In the genomic region with DNA sequence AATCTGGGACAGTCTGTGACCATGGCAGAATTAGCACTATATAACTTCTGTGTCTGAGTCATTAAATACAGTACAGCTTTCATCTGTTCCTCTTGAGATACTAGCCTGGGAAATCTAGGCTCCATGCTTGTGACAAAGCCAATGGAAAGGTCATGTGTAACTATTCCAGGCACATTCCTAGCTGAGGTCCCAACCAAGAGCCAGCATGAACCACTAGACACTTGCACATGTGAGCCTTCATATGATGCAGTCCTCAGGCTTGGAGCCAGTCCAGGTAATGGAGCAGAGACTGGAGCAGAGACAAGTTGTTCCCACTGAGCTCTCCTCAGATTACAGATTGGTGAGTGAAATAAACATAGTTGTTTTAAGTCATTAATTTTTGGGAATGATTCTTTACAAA, we compare ENCODE assay signal across 32 cellular contexts.
DNase-seq lines count a peak whose midpoint lies in the region; ATAC-seq, FAIRE-seq and TF ChIP-seq lines count a peak whose summit lies in the region.
"Had no signal": no experiment of that assay in that cellular context is flagged by ENCODE, and none has a peak within 500 bp of the region (broad histone marks: within the 10 kb centered on the region; RNA-seq: fewer than 3 reads in every experiment).

No MANE protein-coding gene starts in this region.

- H4K20me1 ChIP-seq in HepG2 (ENCODE audit: insufficient read depth, low read length): no peaks in the 10 kb centered on the region
- no peaks in the 10 kb centered on the region for H4K20me1 ChIP-seq in GM23338 (replicated peaks; ENCODE audit: insufficient read depth)

- H3K27me3 Mint-ChIP-seq in GM23338 (ENCODE audit: insufficient read depth, low read depth, poor library complexity): no peaks in the 10 kb centered on the region
- H3K27me3 Mint-ChIP-seq: activated naive CD8-positive, alpha-beta T cell treated with anti-CD3 and anti-CD28 coated beads, Interleukin-2, amount 50 U/mL, for 24 hours; CD4-positive, alpha-beta memory T cell; naive thymus-derived CD8-positive, alpha-beta T cell; T-helper 17 cell had no signal

- FAIRE-seq in HepG2 (lab: Jason Lieb, UNC): no peak
- FAIRE-seq: astrocyte, D721Med, TTC549, urothelium cell line had no signal

- TF ChIP-seq CTCF in liver (IDR thresholded peaks at IDR 0.05; ENCODE audit: low read depth, low read length, missing input control) (no peak), HepG2 (CRISPR knock-in tag; IDR thresholded peaks at IDR 0.05) (no peak), GM23338 (conservative IDR thresholded peaks at IDR 0.05; ENCODE audit: low read depth in 2 of 2) (no peak)

- CTCF ChIA-PET in HepG2 (lab: Yijun Ruan, JAX; ENCODE audit: low intra/inter-chr PET ratio, low total read pairs): no interaction called here

- H3K4me3 ChIP-seq in liver (ENCODE audit: low read depth in 1 of 3, low read length in 3 of 3) (no peak overlapping the region), HepG2 (replicated peaks in 1 of 3; ENCODE audit: insufficient read depth in 1 of 3, low read depth in 2 of 3, low read length in 3 of 3) (no peak overlapping the region), rectal smooth muscle tissue (ENCODE audit: low read length) (no peak overlapping the region), GM23338 (no peak overlapping the region)
- H3K4me3 ChIP-seq: left lung had no signal

- POLR2A ChIA-PET in HepG2 (lab: Yijun Ruan, JAX): no interaction called here

- intact Hi-C loops in HepG2 (cut with micrococcal nuclease; ENCODE audit: unreplicated experiment): no loop called here
- intact Hi-C loops in left ventricle myocardium superior (cut with micrococcal nuclease): no loop called here

- no peak overlapping the region for H3K4me2 ChIP-seq in HepG2 (ENCODE audit: low read depth, low read length)
- H3K4me2 ChIP-seq in GM23338: no peak overlapping the region

- H3K27ac ChIP-seq in liver (ENCODE audit: low read depth in 1 of 2, low read length in 2 of 2): no peak overlapping the region
- no peak overlapping the region for H3K27ac ChIP-seq in HepG2 (ENCODE audit: extremely low read length, insufficient read depth, low read length)
- peak overlapping the region; percentile 33 for H3K27ac ChIP-seq in rectal smooth muscle tissue (ENCODE audit: low read depth, low read length)
- H3K27ac ChIP-seq in GM23338 (ENCODE audit: low read depth): no peak overlapping the region
- H3K27ac ChIP-seq: epithelial cell of prostate, HL-60, left lung had no signal

- H3K9ac ChIP-seq in liver (ENCODE audit: low read depth in 1 of 2, low read length in 2 of 2): no peak overlapping the region
- H3K9ac ChIP-seq in HepG2 (ENCODE audit: insufficient read depth, low read depth, low read length): no peak overlapping the region
- no peak overlapping the region for H3K9ac ChIP-seq in rectal smooth muscle tissue (ENCODE audit: low read length)

- H3K27ac Mint-ChIP-seq in GM23338: no peak overlapping the region
- H3K27ac Mint-ChIP-seq: activated naive CD8-positive, alpha-beta T cell treated with anti-CD3 and anti-CD28 coated beads, Interleukin-2, amount 50 U/mL, for 24 hours; CD4-positive, alpha-beta memory T cell; H9; naive thymus-derived CD8-positive, alpha-beta T cell; T-helper 17 cell had no signal

- no TSS peak for BruUV-seq in HepG2 (replicated peaks; lab: Mats Ljungman, UMichigan)

- H2AFZ ChIP-seq in HepG2 (ENCODE audit: low read length): no peak overlapping the region
- no peak overlapping the region for H2AFZ ChIP-seq in GM23338

- DNase-seq in HepG2 (ENCODE audit: low spot score): no peak
- peak; percentile 59 for DNase-seq in left ventricle myocardium superior
- no peak for DNase-seq in GM23338 (ENCODE audit: low spot score)
- no peak for DNase-seq in stimulated activated CD4-positive, alpha-beta T cell treated with anti-CD3 and anti-CD28 coated beads, Interleukin-12 subunit alpha, Interleukin-12 subunit beta, amount 100 ng/mL, for 4 hours
- DNase-seq: activated CD4-positive, alpha-beta T cell treated with anti-CD3 and anti-CD28 coated beads, Interleukin-2, amount 50 U/mL, for 4 hours; activated gamma-delta T cell treated with Interleukin-2 at 50 U/mL for 16 hours; activated naive CD8-positive, alpha-beta T cell treated with anti-CD3 and anti-CD28 coated beads, Interleukin-2, amount 50 U/mL, for 24 hours; activated T-cell treated with anti-CD3 and anti-CD28 coated beads, Interleukin-2, amount 50 U/mL, for 48 hours; CD4-positive, alpha-beta memory T cell; central memory CD4-positive, alpha-beta T cell; cortex of kidney; effector memory CD4-positive, alpha-beta T cell; H9; left lung; naive thymus-derived CD8-positive, alpha-beta T cell; NCI-H1417; NCI-H2081; occipital lobe; PC-3; stimulated activated CD4-positive, alpha-beta T cell treated with anti-CD3 and anti-CD28 coated beads, Interleukin-2, amount 100 ng/mL, for 24 hours; stimulated activated naive CD8-positive, alpha-beta T cell treated with anti-CD3 and anti-CD28 coated beads, Interleukin-15, Interleukin-2, amounts not matched to agents 100 U/mL and 50 U/mL, for 24 hours; T-helper 17 cell had no signal

- no peaks in the 10 kb centered on the region for H3F3A ChIP-seq in GM23338 (replicated peaks; ENCODE audit: low read depth)

- in situ Hi-C loops in HepG2 (cut with HindIII; ENCODE audit: extremely low pct_ligation_motif_present, low pct_unique_long_range_greater_than_20kb): no loop called here

- H3K9me2 ChIP-seq in GM23338 (ENCODE audit: insufficient read depth): peaks cover 9% of the 10 kb centered on the region

- H3K27me3 ChIP-seq in liver (ENCODE audit: control insufficient read depth in 4 of 4, insufficient read depth in 4 of 4, low read length in 3 of 4): no peaks in the 10 kb centered on the region
- no peaks in the 10 kb centered on the region for H3K27me3 ChIP-seq in HepG2 (ENCODE audit: control insufficient read depth in 1 of 2, insufficient read depth in 2 of 2, low read length in 2 of 2)
- no peaks in the 10 kb centered on the region for H3K27me3 ChIP-seq in rectal smooth muscle tissue (ENCODE audit: control insufficient read depth, insufficient read depth, low read length)
- no peaks in the 10 kb centered on the region for H3K27me3 ChIP-seq in GM23338 (ENCODE audit: insufficient read depth)
- H3K27me3 ChIP-seq: left lung had no signal

- H3K4me1 ChIP-seq in liver (ENCODE audit: control insufficient read depth in 4 of 4, insufficient read depth in 4 of 4, low read length in 3 of 4) (no peaks in the 10 kb centered on the region), HepG2 (ENCODE audit: insufficient read depth, low read length) (no peaks in the 10 kb centered on the region), rectal smooth muscle tissue (ENCODE audit: control insufficient read depth, insufficient read depth, low read length) (peaks cover 2% of the 10 kb centered on the region), GM23338 (ENCODE audit: insufficient read depth) (no peaks in the 10 kb centered on the region)
- H3K4me1 ChIP-seq: left lung had no signal

- TF ChIP-seq RAD21 in liver (IDR thresholded peaks at IDR 0.05) (no peak), HepG2 (CRISPR knock-in tag; IDR thresholded peaks at IDR 0.05) (no peak)

- H3K79me2 ChIP-seq in HepG2 (ENCODE audit: insufficient read depth, low read length) (no peaks in the 10 kb centered on the region), GM23338 (replicated peaks; ENCODE audit: insufficient read depth) (no peaks in the 10 kb centered on the region)

- H3K9me3 ChIP-seq in liver (ENCODE audit: control insufficient read depth in 4 of 4, low read length in 3 of 4): no peaks in the 10 kb centered on the region
- no peaks in the 10 kb centered on the region for H3K9me3 ChIP-seq in HepG2 (ENCODE audit: low read length)
- H3K9me3 ChIP-seq: left lung had no signal

- TF ChIP-seq EP300 in HepG2 (IDR thresholded peaks at IDR 0.05; ENCODE audit: low read depth in 2 of 2, low read length in 2 of 2) (no peak), HepG2 (CRISPR knock-in tag; IDR thresholded peaks at IDR 0.05; ENCODE audit: borderline replicate concordance) (no peak)

- no peaks in the 10 kb centered on the region for H3K36me3 ChIP-seq in liver (ENCODE audit: control insufficient read depth in 4 of 4, insufficient read depth in 3 of 4, low read depth in 1 of 4, low read length in 3 of 4)
- no peaks in the 10 kb centered on the region for H3K36me3 ChIP-seq in HepG2 (replicated peaks in 1 of 2; ENCODE audit: control insufficient read depth in 1 of 2, insufficient read depth in 2 of 2, low read length in 2 of 2)
- no peaks in the 10 kb centered on the region for H3K36me3 ChIP-seq in rectal smooth muscle tissue (ENCODE audit: control insufficient read depth, insufficient read depth, low read length)
- no peaks in the 10 kb centered on the region for H3K36me3 ChIP-seq in GM23338 (ENCODE audit: insufficient read depth)
- H3K36me3 ChIP-seq: left lung had no signal

- TF ChIP-seq POLR2A in HepG2 (IDR thresholded peaks at IDR 0.05; ENCODE audit: insufficient read depth in 1 of 2, low read depth in 2 of 2, low read length in 2 of 2): no peak

- H3K4me3 Mint-ChIP-seq in GM23338: no peak overlapping the region
- H3K4me3 Mint-ChIP-seq: activated naive CD8-positive, alpha-beta T cell treated with anti-CD3 and anti-CD28 coated beads, Interleukin-2, amount 50 U/mL, for 24 hours; CD4-positive, alpha-beta memory T cell; H9; mesothelial cell of epicardium; naive thymus-derived CD8-positive, alpha-beta T cell; T-helper 17 cell had no signal

- ATAC-seq in HepG2: no peak
- peak; percentile 98 for ATAC-seq in left ventricle myocardium superior
- ATAC-seq in GM23338: no peak
- no peak for ATAC-seq in GM19455 (IDR thresholded peaks at IDR 0.05; ENCODE audit: unreplicated experiment)
- ATAC-seq: activated naive CD8-positive, alpha-beta T cell treated with anti-CD3 and anti-CD28 coated beads, Interleukin-2, amount 50 U/mL, for 24 hours; left lung; naive thymus-derived CD8-positive, alpha-beta T cell; PC-3; stimulated activated naive CD8-positive, alpha-beta T cell treated with anti-CD3 and anti-CD28 coated beads, Interleukin-15, Interleukin-2, amounts not matched to agents 100 U/mL and 50 U/mL, for 24 hours; T-helper 17 cell had no signal

- H3K36me3 Mint-ChIP-seq in GM23338 (ENCODE audit: low read depth): peaks cover 3% of the 10 kb centered on the region; the same call in 1 of the 3 replicates
- H3K36me3 Mint-ChIP-seq: CD4-positive, alpha-beta memory T cell; mesothelial cell of epicardium; naive thymus-derived CD8-positive, alpha-beta T cell had no signal

- no peaks in the 10 kb centered on the region for H3K9me3 Mint-ChIP-seq in GM23338
- H3K9me3 Mint-ChIP-seq: H9, mesothelial cell of epicardium had no signal

- peaks cover 5% of the 10 kb centered on the region; the same call in 2 of the 3 replicates for H3K4me1 Mint-ChIP-seq in GM23338
- H3K4me1 Mint-ChIP-seq: activated naive CD8-positive, alpha-beta T cell treated with anti-CD3 and anti-CD28 coated beads, Interleukin-2, amount 50 U/mL, for 24 hours; CD4-positive, alpha-beta memory T cell; naive thymus-derived CD8-positive, alpha-beta T cell; T-helper 17 cell had no signal

TF ChIP-seq in HepG2, 621 proteins besides CTCF, POLR2A, EP300 and RAD21 (continues in another document):
- TF ChIP-seq SOX6 (IDR thresholded peaks at IDR 0.05) (no peak), SOX6 (CRISPR knock-in tag; IDR thresholded peaks at IDR 0.05) (no peak), ZNF883 (CRISPR knock-in tag; IDR thresholded peaks at IDR 0.05; ENCODE audit: not compliant biosample characterization) (no peak)

TF ChIP-seq in GM23338, 12 proteins besides CTCF, POLR2A, EP300 and RAD21 (continues in another document):
- TF ChIP-seq EZH2 (IDR thresholded peaks at IDR 0.05; ENCODE audit: low read depth, unreplicated experiment) (no peak), ZNF114 (CRISPR knock-in tag; IDR thresholded peaks at IDR 0.05) (no peak)
